Comparison of ENCODE assay signal across 16 cellular contexts in genomic region chr15:42726114-42726513, GRCh38.
"Had no signal": no experiment of that assay in that cellular context is flagged by ENCODE, and none has a peak within 500 bp of the region (broad histone marks: within the 10 kb centered on the region; RNA-seq: fewer than 3 reads in every experiment).

No MANE protein-coding gene starts in this region.

- FAIRE-seq: bronchial epithelial cell, endometrium had no signal

- ATAC-seq: activated CD8-positive, alpha-beta memory T cell treated with anti-CD3 and anti-CD28 coated beads, Interleukin-2, amount 10 ng/mL, durations not matched to agents 7 days and 5 days; esophagus mucosa; left colon; right cardiac atrium had no signal

- H3K4me1 Mint-ChIP-seq: activated CD8-positive, alpha-beta memory T cell treated with anti-CD3 and anti-CD28 coated beads, Interleukin-2, amount 10 ng/mL, durations not matched to agents 7 days and 5 days; naive B cell had no signal

- H3K27ac Mint-ChIP-seq: activated CD8-positive, alpha-beta memory T cell treated with anti-CD3 and anti-CD28 coated beads, Interleukin-2, amount 10 ng/mL, durations not matched to agents 7 days and 5 days; progenitor cell of endocrine pancreas had no signal

- H3K27ac ChIP-seq: ascending aorta, tibial artery had no signal

- H3K27me3 ChIP-seq: ascending aorta, tibial artery had no signal

- H3K9me3 Mint-ChIP-seq: naive B cell had no signal

- H3K4me2 ChIP-seq: smooth muscle cell had no signal

- H3K9me3 ChIP-seq: ascending aorta, tibial artery had no signal

- DNase-seq: activated CD4-positive, alpha-beta T cell treated with anti-CD3 and anti-CD28 coated beads, Interleukin-2, amount 50 U/mL, for 48 hours; activated CD4-positive, CD25-positive, alpha-beta regulatory T cell treated with anti-CD3 and anti-CD28 coated beads, Interleukin-2, amount 50 U/mL, for 72 hours; activated CD8-positive, alpha-beta memory T cell treated with anti-CD3 and anti-CD28 coated beads, Interleukin-2, amount 10 ng/mL, durations not matched to agents 7 days and 5 days; activated gamma-delta T cell; activated T-cell treated with anti-CD3 and anti-CD28 coated beads, Interleukin-2, amount 50 U/mL, for 48 hours; left colon; naive B cell; right cardiac atrium; tibial artery had no signal

- H3K4me3 Mint-ChIP-seq: activated CD8-positive, alpha-beta memory T cell treated with anti-CD3 and anti-CD28 coated beads, Interleukin-2, amount 10 ng/mL, durations not matched to agents 7 days and 5 days; naive B cell had no signal

- H3K4me3 ChIP-seq: ascending aorta, lung, smooth muscle cell, tibial artery had no signal

- H3K27me3 Mint-ChIP-seq: activated CD8-positive, alpha-beta memory T cell treated with anti-CD3 and anti-CD28 coated beads, Interleukin-2, amount 10 ng/mL, durations not matched to agents 7 days and 5 days; naive B cell; progenitor cell of endocrine pancreas had no signal
